8 cellular contexts compared by ENCODE assay signal in the genomic region with DNA sequence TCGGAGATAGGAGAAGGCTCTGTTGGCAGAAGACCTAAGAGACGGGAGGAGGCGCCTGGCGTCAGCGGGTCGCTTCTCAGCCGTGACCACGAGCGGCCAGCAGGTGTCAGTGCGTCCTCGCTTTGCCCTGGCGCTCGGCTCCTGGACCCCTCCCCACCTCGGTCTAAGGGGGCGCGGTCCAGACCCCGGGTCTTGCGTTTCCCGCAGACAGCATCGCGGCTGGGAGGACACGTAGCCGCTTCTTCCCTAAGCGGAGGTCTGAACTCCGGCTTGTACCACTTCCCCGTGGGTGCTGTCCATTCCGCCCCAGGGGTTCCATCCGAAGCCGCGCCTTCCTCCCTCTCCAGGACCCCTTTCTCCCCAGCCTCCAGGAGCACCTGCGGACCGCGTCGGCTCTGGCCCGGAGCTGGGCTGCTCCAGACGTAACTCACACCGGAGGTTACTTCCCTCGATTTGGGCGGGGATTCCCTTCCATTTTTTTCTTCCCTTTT. TPM values are rescaled to one million over a fixed set of nuclear protein-coding genes. Genes with fewer than 3 reads are reported as not detected.
DNase-seq lines count a peak whose midpoint lies in the region; ATAC-seq and TF ChIP-seq lines count a peak whose summit lies in the region.

No MANE protein-coding gene starts in this region.

- no peak overlapping the region for H2BK15ac ChIP-seq in IMR-90 (ENCODE audit: low read depth, low read length)

- H2BK20ac ChIP-seq in IMR-90 (ENCODE audit: low read depth, low read length), result no peak overlapping the region

- H3K23ac ChIP-seq in IMR-90 (ENCODE audit: low read depth, low read length), result no peak overlapping the region

- POLR2A ChIA-PET in IMR-90 (lab: Charles Lee; ENCODE audit: unreplicated experiment), result no interaction called here

- H2AFZ ChIP-seq in IMR-90 (replicated peaks; ENCODE audit: low read length, poor library complexity), result peak overlapping the region; percentile 65

- TF ChIP-seq RAD21 in IMR-90 (IDR thresholded peaks at IDR 0.05; ENCODE audit: low read length), result peak; percentile 55

- no peaks in the 10 kb centered on the region for H4K20me1 ChIP-seq in DOHH2 (ENCODE audit: control insufficient read depth, insufficient read depth, low read depth, low read length)
- no peaks in the 10 kb centered on the region for H4K20me1 ChIP-seq in IMR-90 (ENCODE audit: insufficient read depth, low read length)

- no peak overlapping the region for H3K4ac ChIP-seq in IMR-90 (ENCODE audit: low read depth, low read length)

- H3K9me3 ChIP-seq in DOHH2 (ENCODE audit: control insufficient read depth, insufficient read depth, low read length) (peaks cover 3% of the 10 kb centered on the region; the same call in 1 of the 2 replicates), IMR-90 (ENCODE audit: control insufficient read depth, insufficient read depth, low read length) (peaks cover 11% of the 10 kb centered on the region; the same call in 1 of the 2 replicates), SJCRH30 (replicated peaks) (no peaks in the 10 kb centered on the region), sigmoid colon (no peaks in the 10 kb centered on the region)

- no peaks in the 10 kb centered on the region for H3F3A ChIP-seq in DOHH2 (ENCODE audit: control insufficient read depth, insufficient read depth)

- no peak overlapping the region for H4K91ac ChIP-seq in IMR-90 (ENCODE audit: insufficient read depth, low read depth, low read length)

- H3K79me1 ChIP-seq in IMR-90 (ENCODE audit: low read depth in 1 of 2, low read length in 2 of 2), result no peaks in the 10 kb centered on the region

- no peak for TF ChIP-seq EP300 in sigmoid colon (IDR thresholded peaks at IDR 0.05)

- no peak overlapping the region for H3K56ac ChIP-seq in IMR-90 (ENCODE audit: extremely low read depth, insufficient read depth, low read length)

- peaks cover 16% of the 10 kb centered on the region for H3K27me3 ChIP-seq in DOHH2 (ENCODE audit: control insufficient read depth, low read length)
- H3K27me3 ChIP-seq in IMR-90 (ENCODE audit: control insufficient read depth, insufficient read depth, low read length), result peaks cover 68% of the 10 kb centered on the region
- peaks cover 4% of the 10 kb centered on the region; the same call in 1 of the 2 replicates for H3K27me3 ChIP-seq in SJCRH30
- H3K27me3 ChIP-seq in sigmoid colon, result peaks cover 37 to 93% (median 50%) of the 10 kb centered on the region in 3 donors

- H3K4me1 ChIP-seq in DOHH2 (ENCODE audit: control insufficient read depth, low read length) (no peaks in the 10 kb centered on the region), IMR-90 (ENCODE audit: control insufficient read depth, insufficient read depth, low read length) (no peaks in the 10 kb centered on the region; the same call in 1 of the 2 replicates), SJCRH30 (peaks cover 8% of the 10 kb centered on the region), sigmoid colon (peaks cover 0 to 32% (median 30%) of the 10 kb centered on the region in 4 donors)

- ATAC-seq in GM21528 (IDR thresholded peaks at IDR 0.05; ENCODE audit: low FRiP score, unreplicated experiment) (peak; percentile 75), IMR-90 (ENCODE audit: low read depth) (peak; percentile 87)

- in situ Hi-C loops in IMR-90 (cut with MboI; ENCODE audit: low sequenced_read_pairs) (loop anchor here (25.0 kb wide), 1 partner anchor 1236 kb away; no protein-coding TSS in a partner anchor), astrocyte of the spinal cord (cut with HindIII; ENCODE audit: low sequenced_read_pairs) (no loop called here)

- no peak overlapping the region for H3K14ac ChIP-seq in IMR-90 (replicated peaks; ENCODE audit: low read depth, low read length)

- H3K79me2 ChIP-seq in DOHH2 (ENCODE audit: control insufficient read depth, low read length), result no peaks in the 10 kb centered on the region

- DNase-seq in IMR-90 (peak; percentile 27), SJCRH30 (peak; percentile 71 to 82), astrocyte of the spinal cord (ENCODE audit: low read depth, low spot score) (peak; percentile 32), iPS DF 19.7 (ENCODE audit: low read depth, low spot score) (peak; percentile 42), sigmoid colon (peak; percentile 80)
- no peak for DNase-seq in effector CD8-positive, alpha-beta T cell (lab: John Stamatoyannopoulos, UW)

- no peaks in the 10 kb centered on the region for H3K9me2 ChIP-seq in DOHH2 (replicated peaks; ENCODE audit: control insufficient read depth, low read length)

- TF ChIP-seq POLR2A in IMR-90 (IDR thresholded peaks at IDR 0.05; ENCODE audit: low read depth, low read length) (no peak), sigmoid colon (IDR thresholded peaks at IDR 0.05) (no peak)

- no TSS peak for BruUV-seq in IMR-90 (replicated peaks; lab: Mats Ljungman, UMichigan)

- H3K36me3 ChIP-seq in DOHH2 (ENCODE audit: control insufficient read depth, low read length) (no peaks in the 10 kb centered on the region), IMR-90 (ENCODE audit: control insufficient read depth, insufficient read depth, low read length) (no peaks in the 10 kb centered on the region), SJCRH30 (no peaks in the 10 kb centered on the region), sigmoid colon (no peaks in the 10 kb centered on the region)

- intact Hi-C loops in IMR-90 (cut with micrococcal nuclease), result loop anchor here (2.0 to 10.0 kb wide), 2 partner anchors 519 to 1061 kb away; no protein-coding TSS in a partner anchor
- intact Hi-C loops in sigmoid colon (cut with DNase I), result loop anchor here (2.0 to 5.0 kb wide), 2 partner anchors 521 to 1065 kb away; no protein-coding TSS in a partner anchor

- H3K27ac ChIP-seq in DOHH2 (ENCODE audit: low read depth, low read length), result no peak overlapping the region
- no peak overlapping the region for H3K27ac ChIP-seq in IMR-90 (ENCODE audit: insufficient read depth, low read length)
- no peak overlapping the region for H3K27ac ChIP-seq in SJCRH30
- H3K27ac ChIP-seq in sigmoid colon, result peak overlapping the region in 1 of 4 donors; percentile 7

- peak overlapping the region; percentile 29 for H3K4me2 ChIP-seq in DOHH2 (ENCODE audit: low read length)
- H3K4me2 ChIP-seq in IMR-90 (ENCODE audit: low read depth, low read length), result peak overlapping the region; percentile 84

- no peak overlapping the region for H3K9ac ChIP-seq in IMR-90 (ENCODE audit: low read depth, low read length)

- no peak overlapping the region for H2BK5ac ChIP-seq in IMR-90 (ENCODE audit: low read depth, low read length, poor library complexity, severe bottlenecking)

- H3K18ac ChIP-seq in IMR-90 (ENCODE audit: low read depth, low read length), result no peak overlapping the region

- H3K9me1 ChIP-seq in IMR-90 (ENCODE audit: insufficient read depth, low read length), result no peaks in the 10 kb centered on the region

- peak; percentile 61 for TF ChIP-seq CTCF in DOHH2 (IDR thresholded peaks at IDR 0.05; ENCODE audit: low read depth, low read length, poor library complexity, severe bottlenecking)
- peak; percentile 61 for TF ChIP-seq CTCF in IMR-90 (conservative IDR thresholded peaks at IDR 0.05; ENCODE audit: low read depth, low read length)
- TF ChIP-seq CTCF in astrocyte of the spinal cord (IDR thresholded peaks at IDR 0.05; ENCODE audit: low read depth, low read length), result peak; percentile 86
- TF ChIP-seq CTCF in sigmoid colon (IDR thresholded peaks at IDR 0.05), result peak; percentile 34 to 80 (median 68)

- no peak overlapping the region for H2BK120ac ChIP-seq in IMR-90 (ENCODE audit: low read depth, low read length)

- peak overlapping the region; percentile 31; the same call in 1 of the 2 replicates for H3K4me3 ChIP-seq in DOHH2 (ENCODE audit: low read length)
- H3K4me3 ChIP-seq in IMR-90 (ENCODE audit: insufficient read depth, low read depth, low read length), result peak overlapping the region; percentile 28
- peak overlapping the region; percentile 60 for H3K4me3 ChIP-seq in SJCRH30
- peak overlapping the region; percentile 40 for H3K4me3 ChIP-seq in astrocyte of the spinal cord (ENCODE audit: low read depth, low read length)
- H3K4me3 ChIP-seq in sigmoid colon, result peak overlapping the region; percentile 22 to 52 (median 46)

- CTCF ChIA-PET in IMR-90 (lab: Yijun Ruan, JAX), result interaction anchor here (0.6 to 1.8 kb wide), 9 partner anchors 9 to 1061 kb away, joined by 3 to 10 read pairs (median 3); no protein-coding TSS in a partner anchor

- peak overlapping the region; percentile 14 for H2AK9ac ChIP-seq in IMR-90 (replicated peaks; ENCODE audit: low read depth, low read length, poor library complexity)

- no peak overlapping the region for H2AK5ac ChIP-seq in IMR-90 (ENCODE audit: low read depth, low read length)

- 0% methylated on average over 21 of the region's 39 CpGs; no CpG with 5 or more reads in 1 of the 2 experiments for WGBS in IMR-90 (ENCODE audit: extremely low coverage in 2 of 2, insufficient read length in 1 of 2), 2 experiments
- WGBS in sigmoid colon, 2 donors, result 1% methylated on average over 39 of the region's 39 CpGs

- H4K5ac ChIP-seq in IMR-90 (ENCODE audit: low read depth, low read length), result no peak overlapping the region

- dilution Hi-C loops in IMR-90 (cut with HindIII; ENCODE audit: low sequenced_read_pairs, unreplicated experiment), result no loop called here

- H4K8ac ChIP-seq in IMR-90 (ENCODE audit: low read depth in 2 of 2, low read length in 2 of 2), result no peak overlapping the region

TF ChIP-seq in IMR-90, 13 proteins besides CTCF, POLR2A, EP300 and RAD21:
- TF ChIP-seq MAFK (IDR thresholded peaks at IDR 0.05; ENCODE audit: low read depth, low read length) (no peak), SMC3 (IDR thresholded peaks at IDR 0.05; ENCODE audit: low read depth, low read length) (peak; percentile 39)

RNA-seq across cellular contexts. Expression of a gene that starts 0.6 kb away (rescaled TPM):
- total RNA-seq in IMR-90 (2012; rRNA removed) (not detected in 2 replicates), sigmoid colon (1 to 10 TPM; 1.5 to 4.6 (median 3.3) TPM)
- polyA plus RNA-seq in IMR-90 (2012; rRNA removed) (not detected in 2 replicates), sigmoid colon (1 to 10 TPM; 1.8 to 6.2 (median 3.9) TPM)
- polyA plus RNA-seq in IMR-90 (2012; cell fraction: cytosol; rRNA removed), result not detected in 2 replicates
- 0.03 and 0.05 TPM in 2 replicates for polyA plus RNA-seq in IMR-90 (2012; cell fraction: nucleus; rRNA removed; ENCODE audit: low replicate concordance)
- 0.79 and 1.4 TPM in 2 replicates for total RNA-seq in SJCRH30 (2014; rRNA removed; shearing (Covaris generic))
